8 cellular contexts compared by ENCODE assay signal in the genomic region with DNA sequence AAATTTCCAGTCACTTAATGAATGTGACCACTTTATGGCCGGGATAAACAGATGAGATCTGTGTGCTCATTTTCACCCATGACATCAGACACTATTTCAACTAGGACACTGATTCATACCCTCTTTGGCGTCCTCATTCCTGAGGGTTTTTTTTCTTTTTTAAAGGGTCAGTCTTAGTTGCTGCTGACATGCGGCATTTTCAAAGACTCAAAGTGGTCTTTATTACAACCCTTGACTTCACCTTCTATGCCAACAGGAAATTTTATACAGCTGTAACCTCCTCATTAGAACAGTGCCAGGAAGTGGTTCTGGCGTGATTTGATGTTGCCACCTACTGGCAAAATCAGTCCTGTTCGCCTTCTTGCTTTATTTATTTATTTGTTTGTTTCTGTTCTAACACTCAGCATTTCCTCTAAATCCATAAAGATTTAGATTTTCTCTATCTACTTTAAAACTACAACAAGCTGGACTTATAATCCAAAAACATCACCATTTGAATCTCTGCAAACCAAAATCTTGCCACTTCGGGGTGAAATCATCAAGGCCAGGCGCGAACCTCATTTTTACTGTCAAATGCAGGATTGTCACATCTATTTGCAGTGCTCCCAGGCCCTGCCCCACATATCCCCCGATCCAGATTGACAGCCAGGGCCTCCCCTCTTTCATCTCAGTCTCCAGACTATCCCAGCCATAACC.
DNase-seq lines count a peak whose midpoint lies in the region; ATAC-seq and TF ChIP-seq lines count a peak whose summit lies in the region.

No MANE protein-coding gene starts in this region.

- ATAC-seq in GM19397 (IDR thresholded peaks at IDR 0.05; ENCODE audit: unreplicated experiment): no peak
- ATAC-seq in HG03097 (IDR thresholded peaks at IDR 0.05; ENCODE audit: low FRiP score, unreplicated experiment): no peak

- TF ChIP-seq CTCF in GM12875 (IDR thresholded peaks at IDR 0.05; ENCODE audit: borderline replicate concordance, insufficient read depth, low read depth, low read length) (peak; percentile 6; the same call in 1 of the 2 replicates), osteoblast (IDR thresholded peaks at IDR 0.05; ENCODE audit: extremely low read depth, low read depth, low read length) (peak; percentile 80), GM13977 (IDR thresholded peaks at IDR 0.05; ENCODE audit: extremely low read depth, insufficient read depth, missing control alignments) (no peak)

- H3K4me1 ChIP-seq in osteoblast (ENCODE audit: insufficient read depth, low read length): peaks cover 19% of the 10 kb centered on the region

- H3K9me3 ChIP-seq in osteoblast (ENCODE audit: low read depth, low read length): no peaks in the 10 kb centered on the region

- peak; percentile 14 for DNase-seq in NCI-H526 treated with DMSO at 0.1 percent for 48 hours (lab: John Stamatoyannopoulos, UW)
- DNase-seq in epithelial cell of prostate (ENCODE audit: low read depth, low spot score): peak; percentile 26
- peak; percentile 52 for DNase-seq in osteoblast (ENCODE audit: insufficient read length, low spot score, missing footprints)
- DNase-seq in GM13977 (ENCODE audit: low spot score): no peak
- no peak for DNase-seq in NK-92 (lab: John Stamatoyannopoulos, UW; ENCODE audit: unreplicated experiment)

- peak overlapping the region; percentile 73 for H2AFZ ChIP-seq in osteoblast (ENCODE audit: low read length)

- no peaks in the 10 kb centered on the region for H3K36me3 ChIP-seq in osteoblast (ENCODE audit: insufficient read depth, low read length)

- in situ Hi-C loops in GM13977 (cut with MboI; ENCODE audit: low pct_unique_long_range_greater_than_20kb, low sequenced_read_pairs, unreplicated experiment): no loop called here

- H3K4me2 ChIP-seq in osteoblast (ENCODE audit: insufficient read depth, low read length): peak overlapping the region; percentile 63

- H4K20me1 ChIP-seq in osteoblast (ENCODE audit: insufficient read depth, low read length): no peaks in the 10 kb centered on the region

- H3K79me2 ChIP-seq in osteoblast (ENCODE audit: insufficient read depth, low read length): no peaks in the 10 kb centered on the region

- H3K4me3 ChIP-seq in GM12875 (ENCODE audit: low read depth, low read length) (no peak overlapping the region), osteoblast (ENCODE audit: insufficient read depth, low read length) (peak overlapping the region; percentile 18)

- no peak overlapping the region for H3K27ac ChIP-seq in epithelial cell of prostate
- no peak overlapping the region for H3K27ac ChIP-seq in osteoblast (ENCODE audit: low read depth, low read length)

- H3K27me3 ChIP-seq in osteoblast (ENCODE audit: insufficient read depth, low read length): no peaks in the 10 kb centered on the region

Comparison
In these comparisons a context has a peak if more than half of its experiments do, and no peak if none do; other contexts are left out.
1. DNase-seq: peak in NCI-H526 treated with DMSO at 0.1 percent for 48 hours (single experiment), epithelial cell of prostate (single experiment) and osteoblast (single experiment); none in GM13977 (single experiment) and NK-92 (single experiment).